Comparison of ENCODE assay signal across 10 cellular contexts in genomic region chr14:104117341-104118005, GRCh38. TPM values are rescaled to one million over a fixed set of nuclear protein-coding genes. Genes with fewer than 3 reads are reported as not detected.
DNase-seq lines count a peak whose midpoint lies in the region; ATAC-seq and TF ChIP-seq lines count a peak whose summit lies in the region.
"Had no signal": no experiment of that assay in that cellular context is flagged by ENCODE, and none has a peak within 500 bp of the region (broad histone marks: within the 10 kb centered on the region; RNA-seq: fewer than 3 reads in every experiment).

No MANE protein-coding gene starts in this region.

- H3K27ac ChIP-seq in left lung, result peak overlapping the region; percentile 23 to 73
- H3K27ac ChIP-seq in testis, result no peak overlapping the region

- H3K4me1 ChIP-seq in left lung, result peaks cover 0 to 17% of the 10 kb centered on the region in 2 donors
- peaks cover 3% of the 10 kb centered on the region for H3K4me1 ChIP-seq in testis

- no peaks in the 10 kb centered on the region for H3K36me3 Mint-ChIP-seq in activated naive CD4-positive, alpha-beta T cell treated with anti-CD3 and anti-CD28 coated beads, Interleukin-2, amount 10 ng/mL, durations not matched to agents 7 days and 5 days
- no peaks in the 10 kb centered on the region for H3K36me3 Mint-ChIP-seq in activated naive CD4-positive, alpha-beta T cell treated with anti-CD3 and anti-CD28 coated beads, Interleukin-2, amount 50 U/mL, for 72 hours
- no peaks in the 10 kb centered on the region for H3K36me3 Mint-ChIP-seq in chondrocyte (ENCODE audit: low read depth)
- H3K36me3 Mint-ChIP-seq: CD4-positive, CD25-positive, alpha-beta regulatory T cell had no signal

- no peaks in the 10 kb centered on the region for H3K9me3 ChIP-seq in left lung
- no peaks in the 10 kb centered on the region for H3K9me3 ChIP-seq in testis

- no peak overlapping the region for H3K4me3 Mint-ChIP-seq in activated naive CD4-positive, alpha-beta T cell treated with anti-CD3 and anti-CD28 coated beads, Interleukin-2, amount 10 ng/mL, durations not matched to agents 7 days and 5 days
- no peak overlapping the region for H3K4me3 Mint-ChIP-seq in chondrocyte (ENCODE audit: unreplicated experiment)
- H3K4me3 Mint-ChIP-seq: CD4-positive, CD25-positive, alpha-beta regulatory T cell had no signal

- ATAC-seq in activated naive CD4-positive, alpha-beta T cell treated with anti-CD3 and anti-CD28 coated beads, Interleukin-2, amount 50 U/mL, for 72 hours, result no peak
- ATAC-seq in left lung (peak; percentile 36), HG02588 (IDR thresholded peaks at IDR 0.05; ENCODE audit: unreplicated experiment) (no peak), GM21737 (IDR thresholded peaks at IDR 0.05; ENCODE audit: unreplicated experiment) (no peak), GM19397 (IDR thresholded peaks at IDR 0.05; ENCODE audit: unreplicated experiment) (no peak)

- 2 to 5% methylated on average over 12 to 63 of the region's 71 CpGs for WGBS in testis, 2 donors

- peaks cover 2% of the 10 kb centered on the region for H3K4me1 Mint-ChIP-seq in activated naive CD4-positive, alpha-beta T cell treated with anti-CD3 and anti-CD28 coated beads, Interleukin-2, amount 10 ng/mL, durations not matched to agents 7 days and 5 days
- H3K4me1 Mint-ChIP-seq in chondrocyte (ENCODE audit: low read depth), result no peaks in the 10 kb centered on the region
- H3K4me1 Mint-ChIP-seq: CD4-positive, CD25-positive, alpha-beta regulatory T cell had no signal

- no peak overlapping the region for H3K27ac Mint-ChIP-seq in activated naive CD4-positive, alpha-beta T cell treated with anti-CD3 and anti-CD28 coated beads, Interleukin-2, amount 10 ng/mL, durations not matched to agents 7 days and 5 days
- no peak overlapping the region for H3K27ac Mint-ChIP-seq in activated naive CD4-positive, alpha-beta T cell treated with anti-CD3 and anti-CD28 coated beads, Interleukin-2, amount 50 U/mL, for 72 hours
- no peak overlapping the region for H3K27ac Mint-ChIP-seq in chondrocyte (ENCODE audit: unreplicated experiment)
- H3K27ac Mint-ChIP-seq: CD4-positive, CD25-positive, alpha-beta regulatory T cell had no signal

- H3K27me3 ChIP-seq in left lung, result peaks cover 31 to 84% of the 10 kb centered on the region in 2 donors
- H3K27me3 ChIP-seq in testis, result no peaks in the 10 kb centered on the region

- CTCF ChIA-PET in activated naive CD4-positive, alpha-beta T cell treated with anti-CD3 and anti-CD28 coated beads, Interleukin-2, amount 10 ng/mL, durations not matched to agents 7 days and 5 days (lab: Charles Lee), result no interaction called here

- H3K27me3 Mint-ChIP-seq in activated naive CD4-positive, alpha-beta T cell treated with anti-CD3 and anti-CD28 coated beads, Interleukin-2, amount 10 ng/mL, durations not matched to agents 7 days and 5 days, result peaks cover 73% of the 10 kb centered on the region
- H3K27me3 Mint-ChIP-seq in chondrocyte (ENCODE audit: low read depth), result peaks cover 45% of the 10 kb centered on the region

- TF ChIP-seq CTCF in chondrocyte (IDR thresholded peaks at IDR 0.05) (no peak), left lung (IDR thresholded peaks at IDR 0.05) (no peak), testis (IDR thresholded peaks at IDR 0.05) (no peak)

- no peak for TF ChIP-seq POLR2A in testis (IDR thresholded peaks at IDR 0.05)

- H3K4me3 ChIP-seq in left lung (peak overlapping the region; percentile 10 to 42), testis (peak overlapping the region; percentile 24 to 36)

- DNase-seq in activated naive CD4-positive, alpha-beta T cell treated with anti-CD3 and anti-CD28 coated beads, Interleukin-2, amount 10 ng/mL, durations not matched to agents 7 days and 5 days, result peak; percentile 11
- DNase-seq in activated naive CD4-positive, alpha-beta T cell treated with anti-CD3 and anti-CD28 coated beads, Interleukin-2, amount 50 U/mL, for 72 hours (ENCODE audit: low spot score in 2 of 2), result no peak
- DNase-seq in chondrocyte (ENCODE audit: low spot score) (peak; percentile 72), left lung (peak in 1 of 2 donors; percentile 77), testis (no peak)
- DNase-seq: CD4-positive, CD25-positive, alpha-beta regulatory T cell had no signal

- intact Hi-C loops in left lung (cut with DNase I) (no loop called here), testis (cut with DNase I; ENCODE audit: low total_unique reads) (no loop called here)

- no peaks in the 10 kb centered on the region for H3K36me3 ChIP-seq in left lung
- H3K36me3 ChIP-seq in testis (ENCODE audit: low read depth, missing control alignments), result no peaks in the 10 kb centered on the region

- no peaks in the 10 kb centered on the region for H3K9me3 Mint-ChIP-seq in activated naive CD4-positive, alpha-beta T cell treated with anti-CD3 and anti-CD28 coated beads, Interleukin-2, amount 10 ng/mL, durations not matched to agents 7 days and 5 days
- H3K9me3 Mint-ChIP-seq in activated naive CD4-positive, alpha-beta T cell treated with anti-CD3 and anti-CD28 coated beads, Interleukin-2, amount 50 U/mL, for 72 hours, result no peaks in the 10 kb centered on the region
- H3K9me3 Mint-ChIP-seq in chondrocyte (ENCODE audit: low read depth), result peaks cover 4% of the 10 kb centered on the region

RNA-seq across cellular contexts. Expression of gene KIF26A, which starts 20.9 kb away (rescaled TPM):
- under 1 TPM in 1 of 2 donors, not detected in 1; 0.43 TPM for total RNA-seq in activated naive CD4-positive, alpha-beta T cell treated with anti-CD3 and anti-CD28 coated beads, Interleukin-2, amount 50 U/mL, for 72 hours
- total RNA-seq in chondrocyte (0.28 to 0.60 TPM (median 0.60 TPM) in 3 replicates), left lung (1 to 10 TPM; 4.5 to 5.4 TPM), testis (10 to 100 TPM; 18.3 to 21.2 TPM)
- polyA plus RNA-seq in testis (ENCODE audit: insufficient read depth, low read depth, low replicate concordance), result 5.6 TPM
- polyA plus RNA-seq: CD4-positive, CD25-positive, alpha-beta regulatory T cell had no signal

RNA-seq across cellular contexts. Expression of gene ASPG, which starts 32.0 kb away (rescaled TPM):
- total RNA-seq in activated naive CD4-positive, alpha-beta T cell treated with anti-CD3 and anti-CD28 coated beads, Interleukin-2, amount 50 U/mL, for 72 hours, result not detected
- total RNA-seq in chondrocyte, result not detected in 3 replicates
- total RNA-seq in left lung, result 1 to 10 TPM; 1.4 TPM
- total RNA-seq in testis, result 1 to 10 TPM; 2.7 to 3.7 TPM
- 3.3 TPM for polyA plus RNA-seq in testis (ENCODE audit: insufficient read depth, low read depth, low replicate concordance)
- total RNA-seq: CD4-positive, CD25-positive, alpha-beta regulatory T cell; glomerular endothelial cell had no signal
- polyA plus RNA-seq: CD4-positive, CD25-positive, alpha-beta regulatory T cell had no signal

Comparison
In these comparisons a context has a peak if more than half of its experiments do, and no peak if none do; other contexts are left out.
1. DNase-seq: peak in activated naive CD4-positive, alpha-beta T cell treated with anti-CD3 and anti-CD28 coated beads, Interleukin-2, amount 10 ng/mL, durations not matched to agents 7 days and 5 days (single experiment) and chondrocyte (single experiment); none in activated naive CD4-positive, alpha-beta T cell treated with anti-CD3 and anti-CD28 coated beads, Interleukin-2, amount 50 U/mL, for 72 hours (0 of 2) and testis (single experiment).
2. H3K27ac ChIP-seq: peak in left lung (2 of 2); none in testis (0 of 2).